In the genomic region with DNA sequence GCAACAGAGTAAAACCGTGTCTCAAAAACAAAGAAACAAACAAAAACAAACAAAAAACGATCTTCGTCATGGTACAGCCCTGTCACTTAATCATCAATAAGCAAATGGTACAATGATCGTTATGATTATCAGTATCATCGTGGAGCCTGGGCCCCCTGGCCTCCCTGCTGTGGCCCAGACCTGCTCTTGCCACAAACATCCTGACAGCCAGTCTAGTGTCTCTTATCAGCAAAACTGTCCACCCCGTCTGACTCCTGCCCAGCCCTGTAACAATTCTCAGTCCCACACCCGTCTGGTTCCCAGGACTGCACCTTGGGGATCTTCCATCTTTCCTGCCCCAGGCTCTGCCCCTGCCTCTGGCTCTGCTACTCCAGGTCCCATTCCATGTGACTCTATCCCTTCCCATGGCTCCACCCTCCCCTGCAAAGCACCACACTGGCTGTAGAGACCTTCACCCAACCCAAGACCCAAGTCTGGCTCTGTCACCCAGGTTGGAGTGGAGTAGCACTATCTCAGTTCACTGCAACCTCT, we compare ENCODE assay signal across 1 cellular context.
TF ChIP-seq lines count a peak whose summit lies in the region.

No MANE protein-coding gene starts in this region.

TF ChIP-seq in K562, 482 proteins besides CTCF, POLR2A, EP300 and RAD21 (continues in another document):
- TF ChIP-seq CTBP1 (IDR thresholded peaks at IDR 0.05; ENCODE audit: borderline replicate concordance), result peak; percentile 44; the same call in 1 of the 2 replicates
- TF ChIP-seq ZNF274 (IDR thresholded peaks at IDR 0.05; ENCODE audit: borderline replicate concordance, low read depth, low read length), result no peak
- TF ChIP-seq POLR2H (tag; IDR thresholded peaks at IDR 0.05; ENCODE audit: low read depth), result no peak
- TF ChIP-seq FUS (optimal IDR thresholded peaks at IDR 0.05; ENCODE audit: low read depth, low read length), result no peak
- TF ChIP-seq DNMT1 (IDR thresholded peaks at IDR 0.05), result no peak
- TF ChIP-seq KLF10 (CRISPR knock-in tag; IDR thresholded peaks at IDR 0.05), result no peak
- TF ChIP-seq, protein P1, sequence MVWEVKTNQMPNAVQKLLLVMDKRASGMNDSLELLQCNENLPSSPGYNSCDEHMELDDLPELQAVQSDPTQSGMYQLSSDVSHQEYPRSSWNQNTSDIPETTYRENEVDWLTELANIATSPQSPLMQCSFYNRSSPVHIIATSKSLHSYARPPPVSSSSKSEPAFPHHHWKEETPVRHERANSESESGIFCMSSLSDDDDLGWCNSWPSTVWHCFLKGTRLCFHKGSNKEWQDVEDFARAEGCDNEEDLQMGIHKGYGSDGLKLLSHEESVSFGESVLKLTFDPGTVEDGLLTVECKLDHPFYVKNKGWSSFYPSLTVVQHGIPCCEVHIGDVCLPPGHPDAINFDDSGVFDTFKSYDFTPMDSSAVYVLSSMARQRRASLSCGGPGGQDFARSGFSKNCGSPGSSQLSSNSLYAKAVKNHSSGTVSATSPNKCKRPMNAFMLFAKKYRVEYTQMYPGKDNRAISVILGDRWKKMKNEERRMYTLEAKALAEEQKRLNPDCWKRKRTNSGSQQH (CRISPR knock-in tag; IDR thresholded peaks at IDR 0.05), result no peak
- TF ChIP-seq HLTF (IDR thresholded peaks at IDR 0.05), result no peak
- no peak for TF ChIP-seq HMG20A (CRISPR knock-in tag; conservative IDR thresholded peaks at IDR 0.05)
- no peak for TF ChIP-seq BMI1 (IDR thresholded peaks at IDR 0.05; ENCODE audit: low read length)
- TF ChIP-seq, protein P2, sequence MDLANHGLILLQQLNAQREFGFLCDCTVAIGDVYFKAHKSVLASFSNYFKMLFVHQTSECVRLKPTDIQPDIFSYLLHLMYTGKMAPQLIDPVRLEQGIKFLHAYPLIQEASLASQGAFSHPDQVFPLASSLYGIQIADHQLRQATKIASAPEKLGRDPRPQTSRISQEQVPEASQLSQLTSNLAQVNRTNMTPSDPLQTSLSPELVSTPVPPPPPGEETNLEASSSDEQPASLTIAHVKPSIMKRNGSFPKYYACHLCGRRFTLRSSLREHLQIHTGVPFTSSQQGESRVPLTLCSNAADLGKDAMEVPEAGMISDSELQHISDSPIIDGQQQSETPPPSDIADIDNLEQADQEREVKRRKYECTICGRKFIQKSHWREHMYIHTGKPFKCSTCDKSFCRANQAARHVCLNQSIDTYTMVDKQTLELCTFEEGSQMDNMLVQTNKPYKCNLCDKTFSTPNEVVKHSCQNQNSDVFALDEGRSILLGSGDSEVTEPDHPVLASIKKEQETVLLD (IDR thresholded peaks at IDR 0.05), result 0 out of 2 replicates have a peak, but pooled peaks have one; percentile 36
- TF ChIP-seq, protein P3, sequence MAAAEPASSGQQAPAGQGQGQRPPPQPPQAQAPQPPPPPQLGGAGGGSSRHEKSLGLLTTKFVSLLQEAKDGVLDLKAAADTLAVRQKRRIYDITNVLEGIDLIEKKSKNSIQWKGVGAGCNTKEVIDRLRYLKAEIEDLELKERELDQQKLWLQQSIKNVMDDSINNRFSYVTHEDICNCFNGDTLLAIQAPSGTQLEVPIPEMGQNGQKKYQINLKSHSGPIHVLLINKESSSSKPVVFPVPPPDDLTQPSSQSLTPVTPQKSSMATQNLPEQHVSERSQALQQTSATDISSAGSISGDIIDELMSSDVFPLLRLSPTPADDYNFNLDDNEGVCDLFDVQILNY (CRISPR knock-in tag; IDR thresholded peaks at IDR 0.05), result no peak
- TF ChIP-seq, protein P4, sequence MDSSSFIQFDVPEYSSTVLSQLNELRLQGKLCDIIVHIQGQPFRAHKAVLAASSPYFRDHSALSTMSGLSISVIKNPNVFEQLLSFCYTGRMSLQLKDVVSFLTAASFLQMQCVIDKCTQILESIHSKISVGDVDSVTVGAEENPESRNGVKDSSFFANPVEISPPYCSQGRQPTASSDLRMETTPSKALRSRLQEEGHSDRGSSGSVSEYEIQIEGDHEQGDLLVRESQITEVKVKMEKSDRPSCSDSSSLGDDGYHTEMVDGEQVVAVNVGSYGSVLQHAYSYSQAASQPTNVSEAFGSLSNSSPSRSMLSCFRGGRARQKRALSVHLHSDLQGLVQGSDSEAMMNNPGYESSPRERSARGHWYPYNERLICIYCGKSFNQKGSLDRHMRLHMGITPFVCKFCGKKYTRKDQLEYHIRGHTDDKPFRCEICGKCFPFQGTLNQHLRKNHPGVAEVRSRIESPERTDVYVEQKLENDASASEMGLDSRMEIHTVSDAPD (CRISPR knock-in tag; IDR thresholded peaks at IDR 0.05), result no peak
- no peak for TF ChIP-seq GTF2A2 (tag; IDR thresholded peaks at IDR 0.05)
- peak; percentile 52; the same call in 1 of the 2 replicates for TF ChIP-seq DPF2 (IDR thresholded peaks at IDR 0.05)
- TF ChIP-seq FOXJ2 (tag; IDR thresholded peaks at IDR 0.05), result no peak
- TF ChIP-seq, protein P5, sequence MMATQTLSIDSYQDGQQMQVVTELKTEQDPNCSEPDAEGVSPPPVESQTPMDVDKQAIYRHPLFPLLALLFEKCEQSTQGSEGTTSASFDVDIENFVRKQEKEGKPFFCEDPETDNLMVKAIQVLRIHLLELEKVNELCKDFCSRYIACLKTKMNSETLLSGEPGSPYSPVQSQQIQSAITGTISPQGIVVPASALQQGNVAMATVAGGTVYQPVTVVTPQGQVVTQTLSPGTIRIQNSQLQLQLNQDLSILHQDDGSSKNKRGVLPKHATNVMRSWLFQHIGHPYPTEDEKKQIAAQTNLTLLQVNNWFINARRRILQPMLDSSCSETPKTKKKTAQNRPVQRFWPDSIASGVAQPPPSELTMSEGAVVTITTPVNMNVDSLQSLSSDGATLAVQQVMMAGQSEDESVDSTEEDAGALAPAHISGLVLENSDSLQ (IDR thresholded peaks at IDR 0.05), result peak; percentile 44; the same call in 1 of the 2 replicates
- no peak for TF ChIP-seq CAMTA2 (CRISPR knock-in tag; conservative IDR thresholded peaks at IDR 0.05)
- TF ChIP-seq KLF1 (tag; IDR thresholded peaks at IDR 0.05), result no peak
- TF ChIP-seq, protein P6, sequence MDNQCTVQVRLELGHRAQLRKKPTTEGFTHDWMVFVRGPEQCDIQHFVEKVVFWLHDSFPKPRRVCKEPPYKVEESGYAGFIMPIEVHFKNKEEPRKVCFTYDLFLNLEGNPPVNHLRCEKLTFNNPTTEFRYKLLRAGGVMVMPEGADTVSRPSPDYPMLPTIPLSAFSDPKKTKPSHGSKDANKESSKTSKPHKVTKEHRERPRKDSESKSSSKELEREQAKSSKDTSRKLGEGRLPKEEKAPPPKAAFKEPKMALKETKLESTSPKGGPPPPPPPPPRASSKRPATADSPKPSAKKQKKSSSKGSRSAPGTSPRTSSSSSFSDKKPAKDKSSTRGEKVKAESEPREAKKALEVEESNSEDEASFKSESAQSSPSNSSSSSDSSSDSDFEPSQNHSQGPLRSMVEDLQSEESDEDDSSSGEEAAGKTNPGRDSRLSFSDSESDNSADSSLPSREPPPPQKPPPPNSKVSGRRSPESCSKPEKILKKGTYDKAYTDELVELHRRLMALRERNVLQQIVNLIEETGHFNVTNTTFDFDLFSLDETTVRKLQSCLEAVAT (IDR thresholded peaks at IDR 0.05), result no peak
- no peak for TF ChIP-seq POLR2B (IDR thresholded peaks at IDR 0.05; ENCODE audit: low read depth, partially characterized antibody)
- no peak for TF ChIP-seq HNRNPK (IDR thresholded peaks at IDR 0.05; ENCODE audit: low read depth, low read length, poor library complexity, severe bottlenecking)
- TF ChIP-seq, protein P7, sequence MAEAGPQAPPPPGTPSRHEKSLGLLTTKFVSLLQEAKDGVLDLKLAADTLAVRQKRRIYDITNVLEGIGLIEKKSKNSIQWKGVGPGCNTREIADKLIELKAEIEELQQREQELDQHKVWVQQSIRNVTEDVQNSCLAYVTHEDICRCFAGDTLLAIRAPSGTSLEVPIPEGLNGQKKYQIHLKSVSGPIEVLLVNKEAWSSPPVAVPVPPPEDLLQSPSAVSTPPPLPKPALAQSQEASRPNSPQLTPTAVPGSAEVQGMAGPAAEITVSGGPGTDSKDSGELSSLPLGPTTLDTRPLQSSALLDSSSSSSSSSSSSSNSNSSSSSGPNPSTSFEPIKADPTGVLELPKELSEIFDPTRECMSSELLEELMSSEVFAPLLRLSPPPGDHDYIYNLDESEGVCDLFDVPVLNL (CRISPR knock-in tag; IDR thresholded peaks at IDR 0.05; ENCODE audit: low read depth), result no peak
- TF ChIP-seq, protein P8, sequence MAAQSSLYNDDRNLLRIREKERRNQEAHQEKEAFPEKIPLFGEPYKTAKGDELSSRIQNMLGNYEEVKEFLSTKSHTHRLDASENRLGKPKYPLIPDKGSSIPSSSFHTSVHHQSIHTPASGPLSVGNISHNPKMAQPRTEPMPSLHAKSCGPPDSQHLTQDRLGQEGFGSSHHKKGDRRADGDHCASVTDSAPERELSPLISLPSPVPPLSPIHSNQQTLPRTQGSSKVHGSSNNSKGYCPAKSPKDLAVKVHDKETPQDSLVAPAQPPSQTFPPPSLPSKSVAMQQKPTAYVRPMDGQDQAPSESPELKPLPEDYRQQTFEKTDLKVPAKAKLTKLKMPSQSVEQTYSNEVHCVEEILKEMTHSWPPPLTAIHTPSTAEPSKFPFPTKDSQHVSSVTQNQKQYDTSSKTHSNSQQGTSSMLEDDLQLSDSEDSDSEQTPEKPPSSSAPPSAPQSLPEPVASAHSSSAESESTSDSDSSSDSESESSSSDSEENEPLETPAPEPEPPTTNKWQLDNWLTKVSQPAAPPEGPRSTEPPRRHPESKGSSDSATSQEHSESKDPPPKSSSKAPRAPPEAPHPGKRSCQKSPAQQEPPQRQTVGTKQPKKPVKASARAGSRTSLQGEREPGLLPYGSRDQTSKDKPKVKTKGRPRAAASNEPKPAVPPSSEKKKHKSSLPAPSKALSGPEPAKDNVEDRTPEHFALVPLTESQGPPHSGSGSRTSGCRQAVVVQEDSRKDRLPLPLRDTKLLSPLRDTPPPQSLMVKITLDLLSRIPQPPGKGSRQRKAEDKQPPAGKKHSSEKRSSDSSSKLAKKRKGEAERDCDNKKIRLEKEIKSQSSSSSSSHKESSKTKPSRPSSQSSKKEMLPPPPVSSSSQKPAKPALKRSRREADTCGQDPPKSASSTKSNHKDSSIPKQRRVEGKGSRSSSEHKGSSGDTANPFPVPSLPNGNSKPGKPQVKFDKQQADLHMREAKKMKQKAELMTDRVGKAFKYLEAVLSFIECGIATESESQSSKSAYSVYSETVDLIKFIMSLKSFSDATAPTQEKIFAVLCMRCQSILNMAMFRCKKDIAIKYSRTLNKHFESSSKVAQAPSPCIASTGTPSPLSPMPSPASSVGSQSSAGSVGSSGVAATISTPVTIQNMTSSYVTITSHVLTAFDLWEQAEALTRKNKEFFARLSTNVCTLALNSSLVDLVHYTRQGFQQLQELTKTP (IDR thresholded peaks at IDR 0.05; ENCODE audit: low read depth in 1 of 2, partially characterized antibody in 2 of 2), result no peak
- TF ChIP-seq SUPT5H (IDR thresholded peaks at IDR 0.05), result no peak
- TF ChIP-seq ETV5 (CRISPR knock-in tag; IDR thresholded peaks at IDR 0.05; ENCODE audit: low read depth), result no peak
- TF ChIP-seq TCF3 (CRISPR knock-in tag; IDR thresholded peaks at IDR 0.05), result peak; percentile 51
- no peak for TF ChIP-seq RBFOX2 (IDR thresholded peaks at IDR 0.05; ENCODE audit: low read depth, low read length)
- TF ChIP-seq FOSL1 (tag; conservative IDR thresholded peaks at IDR 0.05), result no peak
- TF ChIP-seq RNF2 (IDR thresholded peaks at IDR 0.05), result peak; percentile 55; the same call in 1 of the 2 replicates
- peak; percentile 67 for TF ChIP-seq CBFA2T3 (IDR thresholded peaks at IDR 0.05)
- TF ChIP-seq ZNF830 (CRISPR knock-in tag; IDR thresholded peaks at IDR 0.05), result no peak
- no peak for TF ChIP-seq STAT5A (IDR thresholded peaks at IDR 0.05; ENCODE audit: borderline replicate concordance, low read length)
- TF ChIP-seq, protein P9, sequence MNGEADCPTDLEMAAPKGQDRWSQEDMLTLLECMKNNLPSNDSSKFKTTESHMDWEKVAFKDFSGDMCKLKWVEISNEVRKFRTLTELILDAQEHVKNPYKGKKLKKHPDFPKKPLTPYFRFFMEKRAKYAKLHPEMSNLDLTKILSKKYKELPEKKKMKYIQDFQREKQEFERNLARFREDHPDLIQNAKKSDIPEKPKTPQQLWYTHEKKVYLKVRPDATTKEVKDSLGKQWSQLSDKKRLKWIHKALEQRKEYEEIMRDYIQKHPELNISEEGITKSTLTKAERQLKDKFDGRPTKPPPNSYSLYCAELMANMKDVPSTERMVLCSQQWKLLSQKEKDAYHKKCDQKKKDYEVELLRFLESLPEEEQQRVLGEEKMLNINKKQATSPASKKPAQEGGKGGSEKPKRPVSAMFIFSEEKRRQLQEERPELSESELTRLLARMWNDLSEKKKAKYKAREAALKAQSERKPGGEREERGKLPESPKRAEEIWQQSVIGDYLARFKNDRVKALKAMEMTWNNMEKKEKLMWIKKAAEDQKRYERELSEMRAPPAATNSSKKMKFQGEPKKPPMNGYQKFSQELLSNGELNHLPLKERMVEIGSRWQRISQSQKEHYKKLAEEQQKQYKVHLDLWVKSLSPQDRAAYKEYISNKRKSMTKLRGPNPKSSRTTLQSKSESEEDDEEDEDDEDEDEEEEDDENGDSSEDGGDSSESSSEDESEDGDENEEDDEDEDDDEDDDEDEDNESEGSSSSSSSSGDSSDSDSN (IDR thresholded peaks at IDR 0.05; ENCODE audit: borderline replicate concordance in 1 of 2, low read depth in 2 of 2, low read length in 2 of 2), result 0 out of 4 replicates have a peak, but pooled peaks of 1 of the 2 experiments have one; percentile 34
- TF ChIP-seq SIX5 (IDR thresholded peaks at IDR 0.05; ENCODE audit: borderline replicate concordance in 1 of 2, insufficient read depth in 1 of 2, low read depth in 1 of 2, low read length in 2 of 2), result no peak
- TF ChIP-seq WHSC1 (IDR thresholded peaks at IDR 0.05; ENCODE audit: low read length), result no peak
- TF ChIP-seq ZFP36 (IDR thresholded peaks at IDR 0.05; ENCODE audit: low read depth, low read length, partially characterized antibody), result peak; percentile 83
- peak; percentile 42; the same call in 1 of the 2 replicates for TF ChIP-seq GATA2 (CRISPR knock-in tag; IDR thresholded peaks at IDR 0.05)
- TF ChIP-seq RCOR1 (IDR thresholded peaks at IDR 0.05; ENCODE audit: borderline replicate concordance in 1 of 2, low read depth in 2 of 2, low read length in 2 of 2), result peak in 1 of 2 experiments; percentile 58; a peak in 1 of 4 replicates
- no peak for TF ChIP-seq NR2F6 (CRISPR knock-in tag; IDR thresholded peaks at IDR 0.05)
- TF ChIP-seq RBM15 (IDR thresholded peaks at IDR 0.05; ENCODE audit: insufficient read depth, low read length), result no peak
- TF ChIP-seq, protein P10, sequence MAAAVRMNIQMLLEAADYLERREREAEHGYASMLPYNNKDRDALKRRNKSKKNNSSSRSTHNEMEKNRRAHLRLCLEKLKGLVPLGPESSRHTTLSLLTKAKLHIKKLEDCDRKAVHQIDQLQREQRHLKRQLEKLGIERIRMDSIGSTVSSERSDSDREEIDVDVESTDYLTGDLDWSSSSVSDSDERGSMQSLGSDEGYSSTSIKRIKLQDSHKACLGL (CRISPR knock-in tag; IDR thresholded peaks at IDR 0.05; ENCODE audit: borderline replicate concordance, poor library complexity, severe bottlenecking), result no peak
- peak; percentile 17; the same call in 1 of the 2 replicates for TF ChIP-seq CBFA2T2 (conservative IDR thresholded peaks at IDR 0.05)
- TF ChIP-seq ZNF174 (CRISPR knock-in tag; IDR thresholded peaks at IDR 0.05), result no peak
- TF ChIP-seq MAFF (IDR thresholded peaks at IDR 0.05; ENCODE audit: low read length), result no peak
- peak; percentile 88 for TF ChIP-seq SMAD4 (CRISPR knock-in tag; conservative IDR thresholded peaks at IDR 0.05)
- no peak for TF ChIP-seq RBM25 (IDR thresholded peaks at IDR 0.05; ENCODE audit: low read depth, low read length, severe bottlenecking)
- peak; percentile 64; the same call in 1 of the 2 replicates for TF ChIP-seq NCOR1 (IDR thresholded peaks at IDR 0.05)
- TF ChIP-seq DIDO1 (tag; IDR thresholded peaks at IDR 0.05; ENCODE audit: low read depth), result no peak
- TF ChIP-seq SIN3B (IDR thresholded peaks at IDR 0.05; ENCODE audit: low read depth), result no peak
- no peak for TF ChIP-seq FOXJ3 (CRISPR knock-in tag; IDR thresholded peaks at IDR 0.05)
- TF ChIP-seq ZBTB1 (CRISPR knock-in tag; IDR thresholded peaks at IDR 0.05; ENCODE audit: borderline replicate concordance, low read depth), result no peak
- no peak for TF ChIP-seq NR1H2 (CRISPR knock-in tag; IDR thresholded peaks at IDR 0.05)
